8 cellular contexts compared by ENCODE assay signal in genomic region chr1:150235852-150236613, GRCh38. TPM values are rescaled to one million over a fixed set of nuclear protein-coding genes. Genes with fewer than 3 reads are reported as not detected.
A peak's percentile ranks its signal among the peaks of the same experiment; 100 is the strongest.
DNase-seq lines count a peak whose midpoint lies in the region; ATAC-seq, FAIRE-seq and TF ChIP-seq lines count a peak whose summit lies in the region.

Gene ANP32E (minus strand): TSS chr1:150236112. CDS start chr1:150235786, 326 bp downstream.

- H4K8ac ChIP-seq in IMR-90 (ENCODE audit: low read depth in 2 of 2, low read length in 2 of 2): peak within 1 kb of the TSS; percentile 55 to 84

- H3K9me2 ChIP-seq in OCI-LY7 (ENCODE audit: insufficient read depth, low read length): no peaks in the 10 kb centered on the region

- H4K5ac ChIP-seq in IMR-90 (ENCODE audit: low read depth, low read length): peak within 1 kb of the TSS; percentile 43; the same call in 1 of the 2 replicates

- H3K27me3 ChIP-seq in IMR-90 (ENCODE audit: control insufficient read depth, insufficient read depth, low read length) (no peaks in the 10 kb centered on the region), endothelial cell of umbilical vein (ENCODE audit: control insufficient read depth in 2 of 2, insufficient read depth in 2 of 2, low read length in 2 of 2) (no peaks in the 10 kb centered on the region)

- H3K9me1 ChIP-seq in IMR-90 (ENCODE audit: insufficient read depth, low read length) (no peaks in the 10 kb centered on the region), endothelial cell of umbilical vein (replicated peaks; ENCODE audit: control insufficient read depth, extremely low read depth, insufficient read depth, low read length) (no peaks in the 10 kb centered on the region)

- H3K27ac ChIP-seq in IMR-90 (ENCODE audit: insufficient read depth, low read length) (peak within 1 kb of the TSS; percentile 84), OCI-LY7 (ENCODE audit: low read depth, low read length, poor library complexity, severe bottlenecking) (peak within 1 kb of the TSS; percentile 95), endothelial cell of umbilical vein (ENCODE audit: insufficient read depth, low read depth, low read length) (peak within 1 kb of the TSS; percentile 61)

- peaks cover 49% of the 10 kb centered on the region for H3K79me2 ChIP-seq in OCI-LY7 (ENCODE audit: insufficient read depth, low read depth, low read length)
- peaks cover 38% of the 10 kb centered on the region for H3K79me2 ChIP-seq in endothelial cell of umbilical vein (ENCODE audit: control insufficient read depth, insufficient read depth, low read length)

- dilution Hi-C loops in IMR-90 (cut with HindIII; ENCODE audit: low sequenced_read_pairs, unreplicated experiment) (no loop called here), endothelial cell of umbilical vein (cut with MboI; ENCODE audit: extremely low pct_ligation_motif_present, low sequenced_read_pairs) (no loop called here)

- WGBS in IMR-90 (ENCODE audit: extremely low coverage in 2 of 2, insufficient read length in 1 of 2), 2 experiments: 0% methylated on average over 1 of the region's 33 CpGs; no CpG with 5 or more reads in 1 of the 2 experiments

- intact Hi-C loops in IMR-90 (cut with micrococcal nuclease) (loop anchor here (5.0 kb wide), 1 partner anchor 46 kb away; the partner anchor contains the start of gene CIART), OCI-LY7 (cut with micrococcal nuclease; ENCODE audit: unreplicated experiment) (loop anchor here (1.0 to 2.0 kb wide), 2 partner anchors 33 to 75 kb away; partner anchors contain the start of gene APH1A), endothelial cell of umbilical vein (cut with micrococcal nuclease) (loop anchor here (1.0 to 10.0 kb wide), 4 partner anchors 33 to 959 kb away; partner anchors contain the start of genes APH1A, PIP5K1A and VPS72)

- H3K56ac ChIP-seq in IMR-90 (ENCODE audit: extremely low read depth, insufficient read depth, low read length): peak within 1 kb of the TSS; percentile 92

- H3K4me1 ChIP-seq in IMR-90 (ENCODE audit: control insufficient read depth, insufficient read depth, low read length) (0 out of 2 replicates have a peak, but pooled peaks cover 3% of the 10 kb centered on the region), OCI-LY7 (ENCODE audit: insufficient read depth, low read length, poor library complexity, severe bottlenecking) (peaks cover 21% of the 10 kb centered on the region), endothelial cell of umbilical vein (ENCODE audit: control insufficient read depth, extremely low read depth, insufficient read depth, low read length) (peaks cover 11% of the 10 kb centered on the region)

- H2BK120ac ChIP-seq in IMR-90 (ENCODE audit: low read depth, low read length): peak within 1 kb of the TSS; percentile 43; the same call in 1 of the 2 replicates

- H3K4me2 ChIP-seq in IMR-90 (ENCODE audit: low read depth, low read length) (peak within 1 kb of the TSS; percentile 94), OCI-LY7 (ENCODE audit: low read length) (peak within 1 kb of the TSS; percentile 97), endothelial cell of umbilical vein (ENCODE audit: insufficient read depth, low read length) (peak within 1 kb of the TSS; percentile 96)

- peak within 1 kb of the TSS; percentile 70 for H2BK5ac ChIP-seq in IMR-90 (ENCODE audit: low read depth, low read length, poor library complexity, severe bottlenecking)

- no peaks in the 10 kb centered on the region for H3K36me3 ChIP-seq in IMR-90 (ENCODE audit: control insufficient read depth, insufficient read depth, low read length)
- peaks cover 26% of the 10 kb centered on the region for H3K36me3 ChIP-seq in OCI-LY7 (ENCODE audit: insufficient read depth, low read length)
- H3K36me3 ChIP-seq in endothelial cell of umbilical vein (ENCODE audit: control insufficient read depth in 2 of 2, extremely low read depth in 1 of 2, insufficient read depth in 2 of 2, low read length in 2 of 2): no peaks in the 10 kb centered on the region

- peak within 1 kb of the TSS; percentile 99 for H3K23ac ChIP-seq in IMR-90 (ENCODE audit: low read depth, low read length)

- peak within 1 kb of the TSS; percentile 12 for H2BK20ac ChIP-seq in IMR-90 (ENCODE audit: low read depth, low read length)

- H3K9ac ChIP-seq in IMR-90 (ENCODE audit: low read depth, low read length): peak within 1 kb of the TSS; percentile 95
- peak within 1 kb of the TSS; percentile 91 for H3K9ac ChIP-seq in endothelial cell of umbilical vein (replicated peaks; ENCODE audit: extremely low read depth, insufficient read depth, low read length)

- H3K14ac ChIP-seq in IMR-90 (replicated peaks; ENCODE audit: low read depth, low read length): peak within 1 kb of the TSS; percentile 97

- peak within 1 kb of the TSS; percentile 67 for H3K4me3 ChIP-seq in IMR-90 (ENCODE audit: insufficient read depth, low read depth, low read length)
- H3K4me3 ChIP-seq in OCI-LY7 (ENCODE audit: low read depth, low read length, poor library complexity, severe bottlenecking): peak within 1 kb of the TSS; percentile 96
- peak within 1 kb of the TSS; percentile 72 to 95 (median 86) for H3K4me3 ChIP-seq in endothelial cell of umbilical vein (replicated peaks in 1 of 3; ENCODE audit: insufficient read depth in 1 of 3, low read depth in 1 of 3, low read length in 3 of 3)

- in situ Hi-C loops in IMR-90 (cut with MboI; ENCODE audit: low sequenced_read_pairs): no loop called here

- FAIRE-seq in endothelial cell of umbilical vein (lab: Jason Lieb, UNC): peak; percentile 98

- H3K79me1 ChIP-seq in IMR-90 (ENCODE audit: low read depth in 1 of 2, low read length in 2 of 2): peaks cover 0 to 28% of the 10 kb centered on the region in 2 experiments; a peak in 2 of 4 replicates

- H3K9me3 ChIP-seq in IMR-90 (ENCODE audit: control insufficient read depth, insufficient read depth, low read length): no peaks in the 10 kb centered on the region
- H3K9me3 ChIP-seq in OCI-LY7 (ENCODE audit: low read length): no peaks in the 10 kb centered on the region
- no peaks in the 10 kb centered on the region for H3K9me3 ChIP-seq in endothelial cell of umbilical vein (replicated peaks; ENCODE audit: control insufficient read depth, insufficient read depth, low read length)

- peak within 1 kb of the TSS; percentile 72 for H2AK5ac ChIP-seq in IMR-90 (ENCODE audit: low read depth, low read length)

- TF ChIP-seq POLR2A in IMR-90 (IDR thresholded peaks at IDR 0.05; ENCODE audit: low read depth, low read length) (peak; percentile 96), endothelial cell of umbilical vein (IDR thresholded peaks at IDR 0.05; ENCODE audit: low read depth, low read length) (peak; percentile 98)

- peak; percentile 80 for ATAC-seq in GM21528 (IDR thresholded peaks at IDR 0.05; ENCODE audit: low FRiP score, unreplicated experiment)
- ATAC-seq in IMR-90 (ENCODE audit: low read depth): peak; percentile 94

- POLR2A ChIA-PET in IMR-90 (lab: Charles Lee; ENCODE audit: unreplicated experiment) (no interaction called here), OCI-LY7 (lab: Charles Lee) (interaction anchor here (0.6 to 1.1 kb wide), 4 partner anchors 13 to 43 kb away, joined by 3 to 5 read pairs (median 3); partner anchors contain the start of gene APH1A), endothelial cell of umbilical vein (lab: Charles Lee) (no interaction called here)

- H4K20me1 ChIP-seq in IMR-90 (ENCODE audit: insufficient read depth, low read length): no peaks in the 10 kb centered on the region; the same call in 1 of the 2 replicates
- peaks cover 16% of the 10 kb centered on the region for H4K20me1 ChIP-seq in OCI-LY7 (ENCODE audit: insufficient read depth, low read length)
- H4K20me1 ChIP-seq in endothelial cell of umbilical vein (replicated peaks; ENCODE audit: control insufficient read depth, extremely low read depth, insufficient read depth, low read length): no peaks in the 10 kb centered on the region

- TF ChIP-seq RAD21 in IMR-90 (IDR thresholded peaks at IDR 0.05; ENCODE audit: low read length): no peak

- H3K18ac ChIP-seq in IMR-90 (ENCODE audit: low read depth, low read length): peak within 1 kb of the TSS; percentile 30

- peak within 1 kb of the TSS; percentile 38; the same call in 1 of the 3 replicates for H2BK15ac ChIP-seq in IMR-90 (ENCODE audit: low read depth, low read length)

- TF ChIP-seq CTCF in IMR-90 (conservative IDR thresholded peaks at IDR 0.05; ENCODE audit: low read depth, low read length) (0 out of 2 replicates have a peak, but pooled peaks have one; percentile 3), OCI-LY7 (conservative IDR thresholded peaks at IDR 0.05; ENCODE audit: low read length) (peak; percentile 67), endothelial cell of umbilical vein (IDR thresholded peaks at IDR 0.05; ENCODE audit: extremely low read depth in 1 of 2, insufficient read depth in 1 of 2, low read depth in 1 of 2, low read length in 2 of 2) (no peak)

- H3K4ac ChIP-seq in IMR-90 (ENCODE audit: low read depth, low read length): peak within 1 kb of the TSS; percentile 82

- BruUV-seq in IMR-90 (replicated peaks; lab: Mats Ljungman, UMichigan) (no TSS peak), OCI-LY7 (replicated peaks; lab: Mats Ljungman, UMichigan) (TSS peak; percentile 85), endothelial cell of umbilical vein (replicated peaks; lab: Mats Ljungman, UMichigan) (TSS peak; percentile 64)

- H2AK9ac ChIP-seq in IMR-90 (replicated peaks; ENCODE audit: low read depth, low read length, poor library complexity): peak within 1 kb of the TSS; percentile 97

- H2AFZ ChIP-seq in IMR-90 (replicated peaks; ENCODE audit: low read length, poor library complexity): peak within 1 kb of the TSS; percentile 97
- H2AFZ ChIP-seq in OCI-LY7 (ENCODE audit: low read length): peak within 1 kb of the TSS; percentile 72
- H2AFZ ChIP-seq in endothelial cell of umbilical vein (ENCODE audit: low read depth, low read length): peak within 1 kb of the TSS; percentile 91

- CTCF ChIA-PET in IMR-90 (lab: Yijun Ruan, JAX) (no interaction called here), OCI-LY7 (lab: Charles Lee; ENCODE audit: unreplicated experiment) (no interaction called here), endothelial cell of umbilical vein (lab: Charles Lee) (interaction anchor here (1.1 to 1.2 kb wide), 2 partner anchors 45 to 49 kb away, joined by 3 to 5 read pairs; no protein-coding TSS in a partner anchor)

- peak within 1 kb of the TSS; percentile 85 for H4K91ac ChIP-seq in IMR-90 (ENCODE audit: insufficient read depth, low read depth, low read length)

- peak; percentile 100 for DNase-seq in DMS 273 treated with DMSO at 0.1 percent for 48 hours (lab: John Stamatoyannopoulos, UW)
- DNase-seq in IMR-90: peak; percentile 100
- DNase-seq in OCI-LY7 (ENCODE audit: low spot score): peak; percentile 99
- peak; percentile 86 for DNase-seq in activated T-cell treated with anti-CD3 and anti-CD28 coated beads for 1 hour (ENCODE audit: low read depth)
- DNase-seq in endothelial cell of umbilical vein (ENCODE audit: low read depth, low spot score): peak; percentile 99
- DNase-seq in midbrain (lab: John Stamatoyannopoulos, UW): peak; percentile 96
- DNase-seq in stimulated activated CD8-positive, alpha-beta memory T cell treated with anti-CD3 and anti-CD28 coated beads, Interleukin-2, amount 100 ng/mL, for 1 hour (ENCODE audit: low read depth in 2 of 2): peak; percentile 79 to 87

RNA-seq across cellular contexts. Expression of gene ANP32E, which starts in this region (rescaled TPM):
- 5.9 and 30.0 TPM in 2 replicates for total RNA-seq in IMR-90 (2012; rRNA removed)
- polyA plus RNA-seq in IMR-90 (2012; rRNA removed): 11.9 and 18.4 TPM in 2 replicates
- 0.91 and 1.6 TPM in 2 replicates for polyA plus RNA-seq in IMR-90 (2012; cell fraction: cytosol; rRNA removed)
- polyA plus RNA-seq in IMR-90 (2012; cell fraction: nucleus; rRNA removed; ENCODE audit: low replicate concordance): 0.23 and 1.6 TPM in 2 replicates
- 52.8 and 73.5 TPM in 2 replicates for total RNA-seq in OCI-LY7 (2014; rRNA removed; shearing (Covaris generic))
- total RNA-seq in OCI-LY7 (2022): 152 and 170 TPM in 2 replicates
- 53.4 and 57.9 TPM in 2 replicates for total RNA-seq in endothelial cell of umbilical vein
- polyA plus RNA-seq in endothelial cell of umbilical vein: 3.9 and 6.8 TPM in 2 replicates
- 10.6 and 11.9 TPM in 2 replicates for polyA plus RNA-seq in endothelial cell of umbilical vein (2011; cell fraction: cytosol; rRNA removed)
- polyA plus RNA-seq in endothelial cell of umbilical vein (2011; cell fraction: nucleus; rRNA removed): 3.5 and 7.1 TPM in 2 replicates
- polyA plus RNA-seq in endothelial cell of umbilical vein (2012): 31.5 and 53.0 TPM in 2 replicates
- polyA minus RNA-seq in endothelial cell of umbilical vein: 24.6 and 25.3 TPM in 2 replicates
- 17.1 TPM for polyA minus RNA-seq in endothelial cell of umbilical vein (2011; cell fraction: cytosol; rRNA and poly(A)+ RNA removed)
- polyA minus RNA-seq in endothelial cell of umbilical vein (2011; cell fraction: nucleus; rRNA and poly(A)+ RNA removed): 5.6 and 6.0 TPM in 2 replicates

Comparison
In these comparisons a context has a peak if more than half of its experiments do, and no peak if none do; other contexts are left out.
1. Peak in every context shown above with its lines: DNase-seq, ATAC-seq, H3K4me3 ChIP-seq and H3K27ac ChIP-seq.
2. CTCF ChIP-seq: peak in IMR-90 (single experiment) and OCI-LY7 (single experiment); none in endothelial cell of umbilical vein (0 of 2).